In the genomic region with DNA sequence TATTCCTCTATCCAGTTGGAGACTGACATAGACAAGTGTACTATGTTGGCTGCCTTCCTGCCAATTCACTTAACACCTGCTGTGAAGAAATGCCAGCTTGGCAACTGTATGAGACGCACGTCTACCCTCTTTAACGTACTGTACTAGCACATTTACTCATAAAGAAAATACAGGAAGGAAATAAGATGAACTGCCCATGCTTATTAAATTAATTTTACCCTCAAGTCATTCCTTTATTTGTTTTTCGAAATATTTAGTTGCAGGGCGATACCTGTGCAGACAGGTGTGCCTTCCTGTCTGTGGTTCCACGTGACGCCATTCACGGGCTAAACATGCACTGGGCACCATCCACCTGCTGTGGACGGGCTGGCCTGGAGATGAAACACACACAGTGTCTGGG, we compare ENCODE assay signal across 18 cellular contexts. TPM values are rescaled to one million over a fixed set of nuclear protein-coding genes. Genes with fewer than 3 reads are reported as not detected.
DNase-seq lines count a peak whose midpoint lies in the region; ATAC-seq and TF ChIP-seq lines count a peak whose summit lies in the region.
"Had no signal": no experiment of that assay in that cellular context is flagged by ENCODE, and none has a peak within 500 bp of the region (broad histone marks: within the 10 kb centered on the region; RNA-seq: fewer than 3 reads in every experiment).

No MANE protein-coding gene starts in this region.

- no peaks in the 10 kb centered on the region for H3K36me3 ChIP-seq in A673 (ENCODE audit: insufficient read depth, low read length, poor library complexity, severe bottlenecking)
- no peaks in the 10 kb centered on the region for H3K36me3 ChIP-seq in RWPE2 (ENCODE audit: low read depth)
- no peaks in the 10 kb centered on the region for H3K36me3 ChIP-seq in left lung
- H3K36me3 ChIP-seq: cardiac muscle cell had no signal

- no peaks in the 10 kb centered on the region for H3K36me3 Mint-ChIP-seq in activated CD8-positive, alpha-beta T cell treated with anti-CD3 and anti-CD28 coated beads for 36 hours (ENCODE audit: low read depth)
- no peaks in the 10 kb centered on the region for H3K36me3 Mint-ChIP-seq in T-helper 2 cell treated with Interferon-gamma antibody and Interleukin-4, amounts not matched to agents 5 μg/mL and 100 μg/mL, for 36 hours (ENCODE audit: low read depth)
- H3K36me3 Mint-ChIP-seq: CD8-positive, alpha-beta memory T cell; IgD-negative memory B cell had no signal

- no peaks in the 10 kb centered on the region for H3K27me3 Mint-ChIP-seq in activated CD8-positive, alpha-beta T cell treated with anti-CD3 and anti-CD28 coated beads for 36 hours
- H3K27me3 Mint-ChIP-seq in T-helper 2 cell treated with Interferon-gamma antibody and Interleukin-4, amounts not matched to agents 5 μg/mL and 100 μg/mL, for 36 hours (ENCODE audit: low read depth): no peaks in the 10 kb centered on the region
- H3K27me3 Mint-ChIP-seq: activated CD4-positive, alpha-beta T cell treated with anti-CD3 and anti-CD28 coated beads, Interleukin-2, amount 10 ng/mL, durations not matched to agents 24 days and 14 days had no signal

- BruUV-seq in A673 (replicated peaks; lab: Mats Ljungman, UMichigan): no TSS peak

- no peak overlapping the region for H3K4me3 Mint-ChIP-seq in activated CD8-positive, alpha-beta T cell treated with anti-CD3 and anti-CD28 coated beads for 36 hours
- H3K4me3 Mint-ChIP-seq in T-helper 2 cell treated with Interferon-gamma antibody and Interleukin-4, amounts not matched to agents 5 μg/mL and 100 μg/mL, for 36 hours: no peak overlapping the region
- H3K4me3 Mint-ChIP-seq: activated CD4-positive, alpha-beta T cell treated with anti-CD3 and anti-CD28 coated beads, Interleukin-2, amount 10 ng/mL, durations not matched to agents 24 days and 14 days; IgD-negative memory B cell had no signal

- H3K4me1 ChIP-seq in A673 (ENCODE audit: insufficient read depth, low read length, poor library complexity, severe bottlenecking) (peaks cover 5% of the 10 kb centered on the region), RWPE2 (ENCODE audit: insufficient read depth, poor library complexity, severe bottlenecking) (peaks cover 11% of the 10 kb centered on the region), left lung (no peaks in the 10 kb centered on the region)

- intact Hi-C loops in A673 (cut with micrococcal nuclease; ENCODE audit: unreplicated experiment): no loop called here
- intact Hi-C loops in left lung (cut with DNase I): no loop called here
- intact Hi-C loops in activated CD8-positive, alpha-beta T cell treated with anti-CD3 and anti-CD28 coated beads for 36 hours (cut with micrococcal nuclease): no loop called here

- H3K4me3 ChIP-seq in A673 (ENCODE audit: low read depth, low read length, poor library complexity, severe bottlenecking) (no peak overlapping the region), RWPE2 (ENCODE audit: severe bottlenecking) (no peak overlapping the region), left lung (no peak overlapping the region)
- H3K4me3 ChIP-seq: cardiac muscle cell, dorsolateral prefrontal cortex had no signal

- no peaks in the 10 kb centered on the region for H3K4me1 Mint-ChIP-seq in activated CD8-positive, alpha-beta T cell treated with anti-CD3 and anti-CD28 coated beads for 36 hours (ENCODE audit: low read depth)
- no peaks in the 10 kb centered on the region for H3K4me1 Mint-ChIP-seq in T-helper 2 cell treated with Interferon-gamma antibody and Interleukin-4, amounts not matched to agents 5 μg/mL and 100 μg/mL, for 36 hours (ENCODE audit: low read depth)
- H3K4me1 Mint-ChIP-seq: activated CD4-positive, alpha-beta T cell treated with anti-CD3 and anti-CD28 coated beads, Interleukin-2, amount 10 ng/mL, durations not matched to agents 24 days and 14 days; CD8-positive, alpha-beta memory T cell; IgD-negative memory B cell had no signal

- DNase-seq in A673 (ENCODE audit: low spot score) (peak; percentile 22), LHCN-M2 (ENCODE audit: low read depth) (peak; percentile 34), RWPE2 (ENCODE audit: low spot score) (no peak), left lung (no peak), NCI-H226 (no peak)
- DNase-seq in activated CD8-positive, alpha-beta T cell treated with anti-CD3 and anti-CD28 coated beads for 36 hours: no peak
- DNase-seq in T-helper 2 cell treated with Interferon-gamma antibody and Interleukin-4, amounts not matched to agents 5 μg/mL and 100 μg/mL, for 36 hours (ENCODE audit: low spot score): no peak
- DNase-seq: activated CD4-positive, alpha-beta T cell treated with anti-CD3 and anti-CD28 coated beads, Interleukin-2, amount 10 ng/mL, durations not matched to agents 24 days and 14 days; activated effector memory CD4-positive, alpha-beta T cell treated with anti-CD3 and anti-CD28 coated beads, Interleukin-2, amount 50 U/mL, for 16 hours; CD8-positive, alpha-beta memory T cell; NK-92 treated with Interleukin-12 subunit alpha and Interleukin-12 subunit beta, amount 100 ng/mL, for 24 hours; nucleus accumbens; right cardiac atrium; RPMI8226; stimulated activated naive CD4-positive, alpha-beta T cell had no signal

- no peaks in the 10 kb centered on the region for H3K27me3 ChIP-seq in A673 (replicated peaks; ENCODE audit: insufficient read depth, low read depth, low read length, poor library complexity)
- no peaks in the 10 kb centered on the region for H3K27me3 ChIP-seq in RWPE2 (ENCODE audit: insufficient read depth, poor library complexity, severe bottlenecking)
- no peaks in the 10 kb centered on the region for H3K27me3 ChIP-seq in left lung
- H3K27me3 ChIP-seq: cardiac muscle cell, dorsolateral prefrontal cortex had no signal

- peaks cover 1% of the 10 kb centered on the region for H3K9me3 Mint-ChIP-seq in activated CD8-positive, alpha-beta T cell treated with anti-CD3 and anti-CD28 coated beads for 36 hours
- H3K9me3 Mint-ChIP-seq in T-helper 2 cell treated with Interferon-gamma antibody and Interleukin-4, amounts not matched to agents 5 μg/mL and 100 μg/mL, for 36 hours: no peaks in the 10 kb centered on the region
- H3K9me3 Mint-ChIP-seq: activated CD4-positive, alpha-beta T cell treated with anti-CD3 and anti-CD28 coated beads, Interleukin-2, amount 10 ng/mL, durations not matched to agents 24 days and 14 days had no signal

- POLR2A ChIA-PET in A673 (lab: Charles Lee; ENCODE audit: low non-redundant PET): no interaction called here
- POLR2A ChIA-PET in activated CD8-positive, alpha-beta T cell treated with anti-CD3 and anti-CD28 coated beads for 36 hours (lab: Charles Lee): no interaction called here

- H3K27ac ChIP-seq in A673 (ENCODE audit: low read depth, low read length, poor library complexity, severe bottlenecking) (no peak overlapping the region), RWPE2 (ENCODE audit: poor library complexity, severe bottlenecking) (peak overlapping the region; percentile 11), left lung (no peak overlapping the region)
- H3K27ac ChIP-seq: cardiac muscle cell, dorsolateral prefrontal cortex had no signal

- CTCF ChIA-PET in A673 (lab: Charles Lee): interaction anchor here (0.5 kb wide), 1 partner anchor 1699 kb away, joined by 7 read pairs; no protein-coding TSS in a partner anchor
- CTCF ChIA-PET in activated CD8-positive, alpha-beta T cell treated with anti-CD3 and anti-CD28 coated beads for 36 hours (lab: Charles Lee): no interaction called here

- no peak overlapping the region for H3K27ac Mint-ChIP-seq in activated CD8-positive, alpha-beta T cell treated with anti-CD3 and anti-CD28 coated beads for 36 hours
- H3K27ac Mint-ChIP-seq in T-helper 2 cell treated with Interferon-gamma antibody and Interleukin-4, amounts not matched to agents 5 μg/mL and 100 μg/mL, for 36 hours: no peak overlapping the region
- H3K27ac Mint-ChIP-seq: activated CD4-positive, alpha-beta T cell treated with anti-CD3 and anti-CD28 coated beads, Interleukin-2, amount 10 ng/mL, durations not matched to agents 24 days and 14 days; CD8-positive, alpha-beta memory T cell; IgD-negative memory B cell had no signal

- TF ChIP-seq CTCF in A673 (conservative IDR thresholded peaks at IDR 0.05; ENCODE audit: low read depth, low read length) (no peak), RWPE2 (IDR thresholded peaks at IDR 0.05; ENCODE audit: poor library complexity, severe bottlenecking) (no peak), left lung (IDR thresholded peaks at IDR 0.05) (no peak)
- no peak for TF ChIP-seq CTCF in activated CD8-positive, alpha-beta T cell treated with anti-CD3 and anti-CD28 coated beads for 36 hours (IDR thresholded peaks at IDR 0.05)

- ATAC-seq in RWPE2 (ENCODE audit: low read depth): peak; percentile 95
- ATAC-seq in left lung: peak; percentile 54
- no peak for ATAC-seq in activated CD8-positive, alpha-beta T cell treated with anti-CD3 and anti-CD28 coated beads for 36 hours
- ATAC-seq: right cardiac atrium had no signal

- H3K9me3 ChIP-seq in A673 (ENCODE audit: low read depth, low read length, poor library complexity, severe bottlenecking) (no peaks in the 10 kb centered on the region), RWPE2 (ENCODE audit: severe bottlenecking) (no peaks in the 10 kb centered on the region), left lung (no peaks in the 10 kb centered on the region)

RNA-seq across cellular contexts. Expression of gene PSMG4, which starts 52.0 kb away (rescaled TPM):
- total RNA-seq in A673 (2021): 34.4 and 40.8 TPM in 2 replicates
- total RNA-seq in LHCN-M2 (2014; rRNA removed): 29.9 and 30.6 TPM in 2 replicates
- 25.7 TPM for polyA plus RNA-seq in LHCN-M2 (2012)
- total RNA-seq in left lung: 10 to 100 TPM; 16.9 to 22.3 TPM
- total RNA-seq in activated CD8-positive, alpha-beta T cell treated with anti-CD3 and anti-CD28 coated beads for 36 hours: 10 to 100 TPM; 50.2 to 53.9 TPM

Comparison
In these comparisons a context has a peak if more than half of its experiments do, and no peak if none do; other contexts are left out.
1. DNase-seq: peak in A673 (single experiment) and LHCN-M2 (single experiment); none in RWPE2 (single experiment), left lung (0 of 2), NCI-H226 (single experiment), activated CD8-positive, alpha-beta T cell treated with anti-CD3 and anti-CD28 coated beads for 36 hours (single experiment) and T-helper 2 cell treated with Interferon-gamma antibody and Interleukin-4, amounts not matched to agents 5 μg/mL and 100 μg/mL, for 36 hours (single experiment).